In genomic region chr7:33091111-33091531, GRCh38 we compare ENCODE assay signal across 21 cellular contexts. TPM values are rescaled to one million over a fixed set of nuclear protein-coding genes. Genes with fewer than 3 reads are reported as not detected.
DNase-seq lines count a peak whose midpoint lies in the region; ATAC-seq and TF ChIP-seq lines count a peak whose summit lies in the region.
"Had no signal": no experiment of that assay in that cellular context is flagged by ENCODE, and none has a peak within 500 bp of the region (broad histone marks: within the 10 kb centered on the region; RNA-seq: fewer than 3 reads in every experiment).

No MANE protein-coding gene starts in this region.

- H3K79me2 ChIP-seq in osteoblast (ENCODE audit: insufficient read depth, low read length) = no peaks in the 10 kb centered on the region

- H3K4me3 Mint-ChIP-seq in activated T-cell treated with anti-CD3 and anti-CD28 coated beads, Interleukin-2, amount 50 U/mL, for 4 hours = no peak overlapping the region
- H3K4me3 Mint-ChIP-seq in T-cell = no peak overlapping the region
- H3K4me3 Mint-ChIP-seq: activated CD4-positive, alpha-beta T cell treated with anti-CD3 and anti-CD28 coated beads, Interleukin-2, amount 10 ng/mL, durations not matched to agents 7 days and 5 days; neural progenitor cell; stimulated activated naive CD8-positive, alpha-beta T cell treated with anti-CD3 and anti-CD28 coated beads, Interleukin-15, Interleukin-2, amounts not matched to agents 100 ng/mL and 50 ng/mL, for 24 hours had no signal

- ATAC-seq in activated T-cell treated with anti-CD3 and anti-CD28 coated beads, Interleukin-2, amount 50 U/mL, for 4 hours = no peak
- ATAC-seq in T-cell (replicated peaks in 1 of 4) (no peak), HG03175 (IDR thresholded peaks at IDR 0.05; ENCODE audit: unreplicated experiment) (no peak)
- ATAC-seq: psoas muscle had no signal

- H3K9me3 ChIP-seq in SJSA1 (replicated peaks) (no peaks in the 10 kb centered on the region), osteoblast (ENCODE audit: low read depth, low read length) (no peaks in the 10 kb centered on the region)
- H3K9me3 ChIP-seq: mucosa of descending colon, psoas muscle had no signal

- no peak for TF ChIP-seq CTCF in osteoblast (IDR thresholded peaks at IDR 0.05; ENCODE audit: extremely low read depth, low read depth, low read length)

- H3K27ac ChIP-seq in SJSA1 = peak overlapping the region; percentile 63
- H3K27ac ChIP-seq in osteoblast (ENCODE audit: low read depth, low read length) = peak overlapping the region; percentile 37
- H3K27ac ChIP-seq: neural progenitor cell, psoas muscle, skin epidermis, tibial artery, VCaP had no signal

- peaks cover 26% of the 10 kb centered on the region for H3K36me3 ChIP-seq in SJSA1
- H3K36me3 ChIP-seq in osteoblast (ENCODE audit: insufficient read depth, low read length) = peaks cover 18% of the 10 kb centered on the region
- H3K36me3 ChIP-seq: neural progenitor cell had no signal

- H3K4me1 ChIP-seq in SJSA1 (replicated peaks) (peaks cover 13% of the 10 kb centered on the region), osteoblast (ENCODE audit: insufficient read depth, low read length) (peaks cover 3% of the 10 kb centered on the region)
- H3K4me1 ChIP-seq: neural progenitor cell, psoas muscle, tibial artery had no signal

- H3K4me3 ChIP-seq in SJSA1 (no peak overlapping the region), osteoblast (ENCODE audit: insufficient read depth, low read length) (no peak overlapping the region)
- H3K4me3 ChIP-seq: mucosa of descending colon, neural progenitor cell, psoas muscle, skin epidermis, tibial artery had no signal

- POLR2A ChIA-PET in T-cell (lab: Charles Lee) = no interaction called here

- peaks cover 1% of the 10 kb centered on the region for H3K27me3 Mint-ChIP-seq in activated T-cell treated with anti-CD3 and anti-CD28 coated beads, Interleukin-2, amount 50 U/mL, for 4 hours (ENCODE audit: low read depth)
- no peaks in the 10 kb centered on the region for H3K27me3 Mint-ChIP-seq in T-cell
- H3K27me3 Mint-ChIP-seq: activated CD4-positive, alpha-beta T cell treated with anti-CD3 and anti-CD28 coated beads, Interleukin-2, amount 10 ng/mL, durations not matched to agents 7 days and 5 days; stimulated activated naive CD8-positive, alpha-beta T cell treated with anti-CD3 and anti-CD28 coated beads, Interleukin-15, Interleukin-2, amounts not matched to agents 100 ng/mL and 50 ng/mL, for 24 hours had no signal

- peak; percentile 64 for DNase-seq in EH (ENCODE audit: low read depth)
- DNase-seq in SJSA1 (ENCODE audit: low read depth in 1 of 2, low spot score in 2 of 2) = peak in 1 of 2 experiments; percentile 41
- peak; percentile 26 for DNase-seq in dedifferentiated amniotic fluid mesenchymal stem cell (ENCODE audit: extremely low spot score)
- DNase-seq in osteoblast (ENCODE audit: insufficient read length, low spot score, missing footprints) = no peak
- DNase-seq in activated T-cell treated with anti-CD3 and anti-CD28 coated beads, Interleukin-2, amount 50 U/mL, for 4 hours = no peak
- no peak for DNase-seq in T-cell
- DNase-seq in activated T-cell treated with anti-CD3 and anti-CD28 coated beads, Interleukin-2, amount 50 U/mL, for 48 hours = no peak
- DNase-seq: activated CD4-positive, alpha-beta T cell treated with anti-CD3 and anti-CD28 coated beads, Interleukin-2, amount 10 ng/mL, durations not matched to agents 7 days and 5 days; head of caudate nucleus; mucosa of descending colon; NCI-H1436 treated with DMSO at 0.1 percent for 48 hours; NCI-H748 treated with DMSO at 0.1 percent for 48 hours; psoas muscle; SHP77; stimulated activated CD4-positive, alpha-beta T cell treated with anti-CD3 and anti-CD28 coated beads, Interleukin-2, amount 100 ng/mL, for 24 hours; tibial artery had no signal

- H3K36me3 Mint-ChIP-seq in activated T-cell treated with anti-CD3 and anti-CD28 coated beads, Interleukin-2, amount 50 U/mL, for 4 hours (ENCODE audit: insufficient read depth) = peaks cover 25% of the 10 kb centered on the region
- peaks cover 28% of the 10 kb centered on the region for H3K36me3 Mint-ChIP-seq in T-cell

- no peaks in the 10 kb centered on the region for H3K27me3 ChIP-seq in SJSA1 (replicated peaks)
- no peaks in the 10 kb centered on the region for H3K27me3 ChIP-seq in osteoblast (ENCODE audit: insufficient read depth, low read length)
- H3K27me3 ChIP-seq: neural progenitor cell, tibial artery had no signal

- H2AFZ ChIP-seq in osteoblast (ENCODE audit: low read length) = no peak overlapping the region
- H2AFZ ChIP-seq: neural progenitor cell had no signal

- no peak overlapping the region for H3K27ac Mint-ChIP-seq in T-cell
- H3K27ac Mint-ChIP-seq: activated CD4-positive, alpha-beta T cell treated with anti-CD3 and anti-CD28 coated beads, Interleukin-2, amount 10 ng/mL, durations not matched to agents 7 days and 5 days; neural progenitor cell; stimulated activated naive CD8-positive, alpha-beta T cell treated with anti-CD3 and anti-CD28 coated beads, Interleukin-15, Interleukin-2, amounts not matched to agents 100 ng/mL and 50 ng/mL, for 24 hours had no signal

- no peaks in the 10 kb centered on the region for H4K20me1 ChIP-seq in osteoblast (ENCODE audit: insufficient read depth, low read length)

- peak overlapping the region; percentile 45 for H3K4me2 ChIP-seq in osteoblast (ENCODE audit: insufficient read depth, low read length)
- H3K4me2 ChIP-seq: neural progenitor cell had no signal

- no peaks in the 10 kb centered on the region for H3K9me3 Mint-ChIP-seq in activated T-cell treated with anti-CD3 and anti-CD28 coated beads, Interleukin-2, amount 50 U/mL, for 4 hours
- no peaks in the 10 kb centered on the region for H3K9me3 Mint-ChIP-seq in T-cell
- H3K9me3 Mint-ChIP-seq: activated CD4-positive, alpha-beta T cell treated with anti-CD3 and anti-CD28 coated beads, Interleukin-2, amount 10 ng/mL, durations not matched to agents 7 days and 5 days; neural progenitor cell; stimulated activated naive CD8-positive, alpha-beta T cell treated with anti-CD3 and anti-CD28 coated beads, Interleukin-15, Interleukin-2, amounts not matched to agents 100 ng/mL and 50 ng/mL, for 24 hours had no signal

- H3K4me1 Mint-ChIP-seq in activated T-cell treated with anti-CD3 and anti-CD28 coated beads, Interleukin-2, amount 50 U/mL, for 4 hours (ENCODE audit: low read depth) = no peaks in the 10 kb centered on the region
- no peaks in the 10 kb centered on the region for H3K4me1 Mint-ChIP-seq in T-cell
- H3K4me1 Mint-ChIP-seq: activated CD4-positive, alpha-beta T cell treated with anti-CD3 and anti-CD28 coated beads, Interleukin-2, amount 10 ng/mL, durations not matched to agents 7 days and 5 days; neural progenitor cell had no signal

- CTCF ChIA-PET in T-cell (lab: Charles Lee) = no interaction called here

RNA-seq across cellular contexts. Expression of gene RP9, which starts 18.1 kb away (rescaled TPM):
- total RNA-seq in SJSA1 (2014; rRNA removed; shearing (Covaris generic)) = 7.3 and 16.0 TPM in 2 replicates
- total RNA-seq in osteoblast = 6.5 and 10.3 TPM in 2 replicates
- 10 to 100 TPM; 29.3 to 30.9 (median 30.6) TPM for total RNA-seq in activated T-cell treated with anti-CD3 and anti-CD28 coated beads, Interleukin-2, amount 50 U/mL, for 4 hours
- total RNA-seq in T-cell = 10 to 100 TPM; 14.7 to 18.3 (median 17.0) TPM

RNA-seq across cellular contexts. Expression of gene NT5C3A, which starts 28.5 kb away (rescaled TPM):
- 31.1 TPM in 2 replicates for total RNA-seq in SJSA1 (2014; rRNA removed; shearing (Covaris generic))
- 24.2 and 25.0 TPM in 2 replicates for total RNA-seq in osteoblast
- total RNA-seq in activated T-cell treated with anti-CD3 and anti-CD28 coated beads, Interleukin-2, amount 50 U/mL, for 4 hours = 10 to 100 TPM; 26.6 to 37.8 (median 35.9) TPM
- 10 to 100 TPM; 31.1 to 41.1 (median 38.0) TPM for total RNA-seq in T-cell

RNA-seq across cellular contexts. Expression of gene BBS9, which starts 38.2 kb away (rescaled TPM):
- total RNA-seq in SJSA1 (2014; rRNA removed; shearing (Covaris generic)) = 2.1 and 3.6 TPM in 2 replicates
- 33.3 and 39.8 TPM in 2 replicates for total RNA-seq in osteoblast
- total RNA-seq in activated T-cell treated with anti-CD3 and anti-CD28 coated beads, Interleukin-2, amount 50 U/mL, for 4 hours = 1 to 10 TPM; 4.1 to 5.0 (median 4.5) TPM
- 10 to 100 TPM; 18.5 to 28.8 (median 20.9) TPM for total RNA-seq in T-cell

Comparison
In these comparisons a context has a peak if more than half of its experiments do, and no peak if none do; other contexts are left out.
1. DNase-seq: peak in EH (single experiment) and dedifferentiated amniotic fluid mesenchymal stem cell (single experiment); none in osteoblast (single experiment), activated T-cell treated with anti-CD3 and anti-CD28 coated beads, Interleukin-2, amount 50 U/mL, for 4 hours (single experiment), T-cell (0 of 34) and activated T-cell treated with anti-CD3 and anti-CD28 coated beads, Interleukin-2, amount 50 U/mL, for 48 hours (0 of 2).